Comparison of ENCODE assay signal across 9 cellular contexts in the genomic region with DNA sequence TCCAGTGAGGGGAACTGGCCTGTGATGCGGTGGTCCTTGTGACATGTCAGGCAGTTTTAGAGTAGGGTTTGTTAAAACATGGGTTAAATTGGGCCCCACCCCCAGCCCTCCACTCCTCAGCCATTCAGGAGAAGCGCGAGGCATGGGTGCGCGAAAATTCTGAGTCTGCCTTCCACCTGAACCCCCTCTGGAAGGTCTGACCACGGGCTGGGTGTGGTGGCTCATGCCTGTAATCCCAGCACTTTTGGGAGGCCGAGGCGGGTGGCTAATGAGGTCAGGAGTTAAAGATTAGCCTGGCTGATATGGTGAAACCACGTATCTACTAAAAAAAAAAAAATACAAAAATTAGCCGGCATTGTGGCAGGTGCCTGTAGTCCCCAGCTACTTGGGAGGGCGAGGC. TPM values are rescaled to one million over a fixed set of nuclear protein-coding genes. Genes with fewer than 3 reads are reported as not detected.
DNase-seq lines count a peak whose midpoint lies in the region; ATAC-seq and TF ChIP-seq lines count a peak whose summit lies in the region.
"Had no signal": no experiment of that assay in that cellular context is flagged by ENCODE, and none has a peak within 500 bp of the region (broad histone marks: within the 10 kb centered on the region; RNA-seq: fewer than 3 reads in every experiment).

No MANE protein-coding gene starts in this region.

- H4K20me1 ChIP-seq in BLaER1 (peaks cover 76% of the 10 kb centered on the region), hepatocyte (ENCODE audit: insufficient read depth, poor library complexity, severe bottlenecking) (peaks cover 44% of the 10 kb centered on the region)

- no peak overlapping the region for H2AFZ ChIP-seq in hepatocyte

- no peak for DNase-seq in adipocyte (ENCODE audit: low read depth)
- no peak for DNase-seq in hepatocyte (ENCODE audit: low spot score)
- DNase-seq in progenitor cell of endocrine pancreas (ENCODE audit: low spot score, unreplicated experiment): no peak
- DNase-seq in NCI-H1930 (lab: John Stamatoyannopoulos, UW): no peak
- no peak for DNase-seq in islet precursor cell
- DNase-seq in activated CD4-positive, alpha-beta T cell treated with anti-CD3 and anti-CD28 coated beads, Interleukin-2, amount 10 ng/mL, durations not matched to agents 7 days and 5 days: no peak
- DNase-seq: GOT3 had no signal

- POLR2A ChIA-PET in activated CD4-positive, alpha-beta T cell treated with anti-CD3 and anti-CD28 coated beads, Interleukin-2, amount 10 ng/mL, durations not matched to agents 7 days and 5 days (lab: Charles Lee): no interaction called here

- H3K4me1 Mint-ChIP-seq in progenitor cell of endocrine pancreas (ENCODE audit: low read depth): peaks cover 33% of the 10 kb centered on the region
- H3K4me1 Mint-ChIP-seq in activated CD4-positive, alpha-beta T cell treated with anti-CD3 and anti-CD28 coated beads, Interleukin-2, amount 10 ng/mL, durations not matched to agents 7 days and 5 days: peaks cover 30% of the 10 kb centered on the region

- H3K4me1 ChIP-seq in BLaER1: peaks cover 55% of the 10 kb centered on the region
- peaks cover 57% of the 10 kb centered on the region for H3K4me1 ChIP-seq in adipocyte (ENCODE audit: control insufficient read depth, insufficient read depth, low read length)
- peaks cover 54% of the 10 kb centered on the region for H3K4me1 ChIP-seq in hepatocyte (ENCODE audit: insufficient read depth)

- no peak for ATAC-seq in HG02938 (IDR thresholded peaks at IDR 0.05; ENCODE audit: unreplicated experiment)

- 48% methylated on average over 9 of the region's 11 CpGs for WGBS in hepatocyte (ENCODE audit: low lambda C conversion rate, missing lambda C conversion rate)

- H3K79me2 ChIP-seq in hepatocyte: peaks cover 79% of the 10 kb centered on the region

- H3K9ac ChIP-seq in BLaER1 (no peak overlapping the region; the same call in 1 of the 2 replicates), adipocyte (ENCODE audit: low read length) (peak overlapping the region; percentile 63)

- H3K4me2 ChIP-seq in BLaER1 (peak overlapping the region; percentile 84), hepatocyte (peak overlapping the region; percentile 64)

- H3K27me3 ChIP-seq in BLaER1 (no peaks in the 10 kb centered on the region), adipocyte (replicated peaks; ENCODE audit: control insufficient read depth, insufficient read depth, low read length) (no peaks in the 10 kb centered on the region), hepatocyte (no peaks in the 10 kb centered on the region)

- TF ChIP-seq CTCF in hepatocyte (IDR thresholded peaks at IDR 0.05; ENCODE audit: poor library complexity) (no peak), progenitor cell of endocrine pancreas (IDR thresholded peaks at IDR 0.05; ENCODE audit: unreplicated experiment) (no peak)

- peaks cover 3% of the 10 kb centered on the region for H3K36me3 Mint-ChIP-seq in progenitor cell of endocrine pancreas (ENCODE audit: insufficient read depth)
- peaks cover 14% of the 10 kb centered on the region for H3K36me3 Mint-ChIP-seq in activated CD4-positive, alpha-beta T cell treated with anti-CD3 and anti-CD28 coated beads, Interleukin-2, amount 10 ng/mL, durations not matched to agents 7 days and 5 days (ENCODE audit: low read depth)

- H3K4me3 Mint-ChIP-seq in progenitor cell of endocrine pancreas (ENCODE audit: low read depth): no peak overlapping the region
- no peak overlapping the region for H3K4me3 Mint-ChIP-seq in activated CD4-positive, alpha-beta T cell treated with anti-CD3 and anti-CD28 coated beads, Interleukin-2, amount 10 ng/mL, durations not matched to agents 7 days and 5 days

- H3K9me3 ChIP-seq in BLaER1 (peaks cover 4% of the 10 kb centered on the region; the same call in 1 of the 2 replicates), adipocyte (ENCODE audit: control insufficient read depth, low read length) (no peaks in the 10 kb centered on the region), hepatocyte (ENCODE audit: low read depth) (no peaks in the 10 kb centered on the region)

- CTCF ChIA-PET in activated CD4-positive, alpha-beta T cell treated with anti-CD3 and anti-CD28 coated beads, Interleukin-2, amount 10 ng/mL, durations not matched to agents 7 days and 5 days (lab: Charles Lee): interaction anchor here (0.6 kb wide), 1 partner anchor 503 kb away, joined by 4 read pairs; no protein-coding TSS in a partner anchor

- peaks cover 8% of the 10 kb centered on the region for H3K36me3 ChIP-seq in BLaER1
- H3K36me3 ChIP-seq in adipocyte (ENCODE audit: control insufficient read depth, insufficient read depth, low read length, severe bottlenecking): peaks cover 5% of the 10 kb centered on the region
- no peaks in the 10 kb centered on the region for H3K36me3 ChIP-seq in hepatocyte (replicated peaks; ENCODE audit: insufficient read depth, low read depth)

- H3K27ac Mint-ChIP-seq in progenitor cell of endocrine pancreas: peak overlapping the region; percentile 90
- no peak overlapping the region for H3K27ac Mint-ChIP-seq in activated CD4-positive, alpha-beta T cell treated with anti-CD3 and anti-CD28 coated beads, Interleukin-2, amount 10 ng/mL, durations not matched to agents 7 days and 5 days

- H3K27me3 Mint-ChIP-seq in progenitor cell of endocrine pancreas: no peaks in the 10 kb centered on the region
- no peaks in the 10 kb centered on the region for H3K27me3 Mint-ChIP-seq in activated CD4-positive, alpha-beta T cell treated with anti-CD3 and anti-CD28 coated beads, Interleukin-2, amount 10 ng/mL, durations not matched to agents 7 days and 5 days

- no peaks in the 10 kb centered on the region for H3K9me2 ChIP-seq in hepatocyte (replicated peaks; ENCODE audit: insufficient read depth)

- H3K27ac ChIP-seq in BLaER1: peak overlapping the region; percentile 55; the same call in 1 of the 2 replicates
- peak overlapping the region; percentile 96 for H3K27ac ChIP-seq in hepatocyte

- H3K4me3 ChIP-seq in BLaER1 (no peak overlapping the region; the same call in 1 of the 2 replicates), adipocyte (ENCODE audit: low read length) (no peak overlapping the region), hepatocyte (no peak overlapping the region)

- no peaks in the 10 kb centered on the region for H3K9me3 Mint-ChIP-seq in progenitor cell of endocrine pancreas (ENCODE audit: low read depth)
- no peaks in the 10 kb centered on the region for H3K9me3 Mint-ChIP-seq in activated CD4-positive, alpha-beta T cell treated with anti-CD3 and anti-CD28 coated beads, Interleukin-2, amount 10 ng/mL, durations not matched to agents 7 days and 5 days

RNA-seq across cellular contexts. Expression of a gene that starts 51.8 kb away (rescaled TPM):
- total RNA-seq in hepatocyte: 17.1 and 21.9 TPM in 2 replicates
- polyA plus RNA-seq in hepatocyte: 5.1 and 6.9 TPM in 2 replicates
- total RNA-seq in progenitor cell of endocrine pancreas: 56.2 and 59.4 TPM in 2 replicates
- total RNA-seq in activated CD4-positive, alpha-beta T cell treated with anti-CD3 and anti-CD28 coated beads, Interleukin-2, amount 10 ng/mL, durations not matched to agents 7 days and 5 days: 10 to 100 TPM; 60.7 to 62.0 TPM
